ENCODE assay signal across 28 cellular contexts in genomic region chrX:63661676-63662075, GRCh38.
"Had no signal": no experiment of that assay in that cellular context is flagged by ENCODE, and none has a peak within 500 bp of the region (broad histone marks: within the 10 kb centered on the region; RNA-seq: fewer than 3 reads in every experiment).

No MANE protein-coding gene starts in this region.

- H3K4me2 ChIP-seq: smooth muscle cell had no signal

- H3K27me3 Mint-ChIP-seq: activated naive CD8-positive, alpha-beta T cell treated with anti-CD3 and anti-CD28 coated beads for 36 hours; stimulated activated naive B cell treated with anti-CD40 and anti-IgM and Interleukin-4, amounts not matched to agents 10 μg/mL and 1 μg/mL and 100 μg/mL, for 72 hours had no signal

- H3K27ac Mint-ChIP-seq: activated naive CD4-positive, alpha-beta T cell treated with anti-CD3 and anti-CD28 coated beads for 36 hours; activated naive CD8-positive, alpha-beta T cell treated with anti-CD3 and anti-CD28 coated beads for 36 hours; nephron; stimulated activated naive B cell treated with anti-CD40 and anti-IgM and Interleukin-4, amounts not matched to agents 10 μg/mL and 1 μg/mL and 100 μg/mL, for 72 hours; T-helper 1 cell treated with Interleukin-12 subunit alpha and Interleukin-12 subunit beta and Interleukin-4 antibody, amounts not matched to agents 30 μg/mL and 1 μg/mL, for 36 hours had no signal

- H3K4me1 Mint-ChIP-seq: activated naive CD8-positive, alpha-beta T cell treated with anti-CD3 and anti-CD28 coated beads for 36 hours; stimulated activated naive B cell treated with anti-CD40 and anti-IgM and Interleukin-4, amounts not matched to agents 10 μg/mL and 1 μg/mL and 100 μg/mL, for 72 hours had no signal

- H3K9me3 Mint-ChIP-seq: activated naive CD4-positive, alpha-beta T cell treated with anti-CD3 and anti-CD28 coated beads for 36 hours; activated naive CD8-positive, alpha-beta T cell treated with anti-CD3 and anti-CD28 coated beads for 36 hours; nephron; stimulated activated naive B cell treated with anti-CD40 and anti-IgM and Interleukin-4, amounts not matched to agents 10 μg/mL and 1 μg/mL and 100 μg/mL, for 72 hours; T-helper 1 cell treated with Interleukin-12 subunit alpha and Interleukin-12 subunit beta and Interleukin-4 antibody, amounts not matched to agents 30 μg/mL and 1 μg/mL, for 36 hours had no signal

- H3K27ac ChIP-seq: adrenal gland, breast epithelium, gastrocnemius medialis, left lung, right lobe of liver, stomach, thyroid gland, upper lobe of right lung, WERI-Rb-1 had no signal

- H3K4me3 Mint-ChIP-seq: activated naive CD4-positive, alpha-beta T cell treated with anti-CD3 and anti-CD28 coated beads for 36 hours; activated naive CD8-positive, alpha-beta T cell treated with anti-CD3 and anti-CD28 coated beads for 36 hours; nephron; stimulated activated naive B cell treated with anti-CD40 and anti-IgM and Interleukin-4, amounts not matched to agents 10 μg/mL and 1 μg/mL and 100 μg/mL, for 72 hours; T-helper 1 cell treated with Interleukin-12 subunit alpha and Interleukin-12 subunit beta and Interleukin-4 antibody, amounts not matched to agents 30 μg/mL and 1 μg/mL, for 36 hours had no signal

- H3K27me3 ChIP-seq: gastrocnemius medialis, left lung, right lobe of liver, stomach, thyroid gland, upper lobe of right lung had no signal

- H3K9me3 ChIP-seq: adrenal gland, gastrocnemius medialis, left lung, mucosa of descending colon, right lobe of liver, stomach, thyroid gland, upper lobe of right lung had no signal

- ATAC-seq: activated CD4-positive, CD25-positive, alpha-beta regulatory T cell treated with anti-CD3 and anti-CD28 coated beads, Interleukin-2, amount 50 U/mL, for 24 hours; gastrocnemius medialis; left lung; mucosa of descending colon; right lobe of liver; stimulated activated naive B cell treated with anti-CD40 and anti-IgM and Interleukin-4, amounts not matched to agents 10 μg/mL and 1 μg/mL and 100 μg/mL, for 72 hours; upper lobe of right lung had no signal

- FAIRE-seq: endothelial cell of umbilical vein, islet of Langerhans had no signal

- H3K4me3 ChIP-seq: adrenal gland, breast epithelium, gastrocnemius medialis, left lung, lung, mucosa of descending colon, right lobe of liver, smooth muscle cell, stomach, thyroid gland, upper lobe of right lung had no signal

- DNase-seq: activated CD4-positive, alpha-beta T cell treated with anti-CD3 and anti-CD28 coated beads for 48 hours; activated CD4-positive, alpha-beta T cell treated with anti-CD3 and anti-CD28 coated beads, Interleukin-2, amount 50 U/mL, for 48 hours; activated CD8-positive, alpha-beta memory T cell treated with anti-CD3 and anti-CD28 coated beads for 24 hours; activated effector memory CD4-positive, alpha-beta T cell treated with Interleukin-2 at 50 U/mL for 16 hours; activated naive CD4-positive, alpha-beta T cell treated with anti-CD3 and anti-CD28 coated beads for 36 hours; activated naive CD8-positive, alpha-beta T cell treated with anti-CD3 and anti-CD28 coated beads for 36 hours; adrenal gland; central memory CD4-positive, alpha-beta T cell; gastrocnemius medialis; glutamatergic neuron; left lung; mucosa of descending colon; right lobe of liver; stimulated activated CD4-positive, alpha-beta T cell treated with anti-CD3 and anti-CD28 coated beads, Interleukin-2, amount 100 ng/mL, for 24 hours; stimulated activated naive B cell treated with anti-CD40 and anti-IgM and Interleukin-4, amounts not matched to agents 10 μg/mL and 1 μg/mL and 100 μg/mL, for 72 hours; stomach; T-helper 9 cell; thyroid gland; upper lobe of right lung; WERI-Rb-1 had no signal

- H3K36me3 ChIP-seq: adrenal gland, breast epithelium, gastrocnemius medialis, left lung, right lobe of liver, thyroid gland, upper lobe of right lung had no signal

- H3K4me1 ChIP-seq: adrenal gland, breast epithelium, gastrocnemius medialis, left lung, right lobe of liver, stomach, thyroid gland, upper lobe of right lung had no signal
